ENCODE assay signal across 16 cellular contexts in the genomic region with DNA sequence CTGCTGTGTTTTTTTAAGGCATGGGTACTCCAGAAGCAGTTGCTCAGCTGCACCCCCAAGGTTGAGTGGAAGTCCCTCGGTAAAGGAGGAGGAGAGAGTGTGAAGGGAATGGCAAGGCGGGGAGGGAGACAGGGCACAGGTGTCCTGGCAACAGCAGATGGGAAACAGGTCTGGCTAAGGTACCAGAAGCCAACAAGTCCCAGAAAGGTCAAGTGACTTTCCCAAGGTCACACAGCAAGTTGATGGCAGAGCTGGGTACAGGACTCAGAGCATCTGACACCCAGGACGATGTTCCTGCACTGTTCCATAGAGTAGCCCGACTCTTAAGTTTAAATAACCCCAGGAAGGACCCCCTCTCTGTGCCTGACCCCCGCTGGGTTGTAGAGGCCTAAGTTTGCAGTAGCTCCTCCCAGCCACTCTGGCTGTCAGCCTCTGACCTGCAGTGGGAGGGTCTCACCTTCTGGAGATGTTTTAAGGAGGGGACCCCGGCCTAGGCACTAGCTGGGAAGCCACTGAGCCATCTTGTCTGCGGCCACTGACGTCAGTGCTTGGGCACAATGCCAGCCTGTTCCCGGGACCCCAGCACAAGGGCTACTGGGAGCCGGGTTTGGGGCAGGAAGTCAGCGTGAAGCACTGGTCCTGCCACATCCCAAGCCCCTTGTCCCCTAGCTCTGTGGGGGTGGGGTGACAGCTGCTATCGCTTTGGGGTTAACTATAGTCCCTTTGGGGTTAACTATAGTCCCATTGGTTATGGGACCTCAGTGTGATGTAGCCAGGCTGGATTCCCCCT. TPM values are rescaled to one million over a fixed set of nuclear protein-coding genes. Genes with fewer than 3 reads are reported as not detected.
DNase-seq lines count a peak whose midpoint lies in the region; ATAC-seq and TF ChIP-seq lines count a peak whose summit lies in the region.
"Had no signal": no experiment of that assay in that cellular context is flagged by ENCODE, and none has a peak within 500 bp of the region (broad histone marks: within the 10 kb centered on the region; RNA-seq: fewer than 3 reads in every experiment).

No MANE protein-coding gene starts in this region.

- peaks cover 58% of the 10 kb centered on the region for H3K36me3 Mint-ChIP-seq in activated CD4-positive, alpha-beta T cell treated with anti-CD3 and anti-CD28 coated beads for 36 hours (ENCODE audit: low read depth)
- H3K36me3 Mint-ChIP-seq in brain (no peaks in the 10 kb centered on the region), endodermal cell (ENCODE audit: low read depth) (peaks cover 11% of the 10 kb centered on the region)

- intact Hi-C loops in activated CD4-positive, alpha-beta T cell treated with anti-CD3 and anti-CD28 coated beads for 36 hours (cut with DNase I, micrococcal nuclease) = loop anchor here in 1 of 2 experiments (1.0 kb wide), 1 partner anchor 21 kb away; no protein-coding TSS in a partner anchor
- intact Hi-C loops in IMR-90 (cut with micrococcal nuclease) = no loop called here

- in situ Hi-C loops in IMR-90 (cut with MboI; ENCODE audit: low sequenced_read_pairs) = no loop called here

- peak overlapping the region; percentile 13 for H3K4ac ChIP-seq in IMR-90 (ENCODE audit: low read depth, low read length)
- peak overlapping the region; percentile 2 for H3K4ac ChIP-seq in trophoblast cell (ENCODE audit: low read depth, low read length)

- H3K14ac ChIP-seq in IMR-90 (replicated peaks; ENCODE audit: low read depth, low read length) (no peak overlapping the region), trophoblast cell (ENCODE audit: low read length) (no peak overlapping the region)

- no peak for TF ChIP-seq POLR2A in IMR-90 (IDR thresholded peaks at IDR 0.05; ENCODE audit: low read depth, low read length)

- CTCF ChIA-PET in activated CD4-positive, alpha-beta T cell treated with anti-CD3 and anti-CD28 coated beads for 36 hours (lab: Charles Lee) = interaction anchor here (0.6 to 22.1 kb wide), 11 partner anchors 13 to 745 kb away, joined by 3 to 743 read pairs (median 4); a partner anchor contains a TSS
- CTCF ChIA-PET in IMR-90 (lab: Yijun Ruan, JAX) = interaction anchor here (0.6 to 0.8 kb wide), 3 partner anchors 9 to 123 kb away, joined by 3 to 6 read pairs (median 3); no protein-coding TSS in a partner anchor

- no peak overlapping the region for H2BK5ac ChIP-seq in IMR-90 (ENCODE audit: low read depth, low read length, poor library complexity, severe bottlenecking)
- H2BK5ac ChIP-seq in trophoblast cell (ENCODE audit: low read depth, low read length, poor library complexity) = no peak overlapping the region

- H2AK9ac ChIP-seq in IMR-90 (replicated peaks; ENCODE audit: low read depth, low read length, poor library complexity) = no peak overlapping the region

- DNase-seq in activated CD4-positive, alpha-beta T cell treated with anti-CD3 and anti-CD28 coated beads for 36 hours = no peak
- no peak for DNase-seq in activated CD4-positive, alpha-beta T cell treated with anti-CD3 and anti-CD28 coated beads, Interleukin-2, amount 50 U/mL, for 4 hours
- no peak for DNase-seq in IMR-90
- no peak for DNase-seq in trophoblast cell
- DNase-seq in NCI-H345 (lab: John Stamatoyannopoulos, UW) = no peak
- no peak for DNase-seq in endodermal cell
- DNase-seq in DMS153 (lab: John Stamatoyannopoulos, UW) = no peak
- DNase-seq: DND-41, hippocampal formation, mesendoderm, NCI-H2171, PC-9 had no signal

- peaks cover 36% of the 10 kb centered on the region for H3K9me1 ChIP-seq in IMR-90 (ENCODE audit: insufficient read depth, low read length)

- H3K27me3 ChIP-seq in IMR-90 (ENCODE audit: control insufficient read depth, insufficient read depth, low read length) = no peaks in the 10 kb centered on the region
- H3K27me3 ChIP-seq in trophoblast cell (ENCODE audit: insufficient read depth, low read length) = no peaks in the 10 kb centered on the region
- no peaks in the 10 kb centered on the region for H3K27me3 ChIP-seq in endodermal cell (ENCODE audit: control insufficient read depth, insufficient read depth, low read length, poor library complexity, severe bottlenecking)

- H3K4me1 Mint-ChIP-seq in activated CD4-positive, alpha-beta T cell treated with anti-CD3 and anti-CD28 coated beads for 36 hours = peaks cover 87% of the 10 kb centered on the region
- H3K4me1 Mint-ChIP-seq in brain (peaks cover 69% of the 10 kb centered on the region), endodermal cell (peaks cover 14% of the 10 kb centered on the region)

- no peak overlapping the region for H3K27ac ChIP-seq in IMR-90 (ENCODE audit: insufficient read depth, low read length)
- H3K27ac ChIP-seq in trophoblast cell (ENCODE audit: low read depth, low read length) = no peak overlapping the region
- no peak overlapping the region for H3K27ac ChIP-seq in endodermal cell (ENCODE audit: low read depth, low read length)
- H3K27ac ChIP-seq: A549, KMS-11, PC-9 had no signal

- POLR2A ChIA-PET in activated CD4-positive, alpha-beta T cell treated with anti-CD3 and anti-CD28 coated beads for 36 hours (lab: Charles Lee) = interaction anchor here (0.6 to 3.2 kb wide), 4 partner anchors 9 to 91 kb away, joined by 5 to 26 read pairs (median 12); a partner anchor contains a TSS
- POLR2A ChIA-PET in IMR-90 (lab: Charles Lee; ENCODE audit: unreplicated experiment) = no interaction called here

- no peak overlapping the region for H4K12ac ChIP-seq in trophoblast cell (ENCODE audit: low read depth, low read length)

- no peaks in the 10 kb centered on the region for H3K9me3 Mint-ChIP-seq in activated CD4-positive, alpha-beta T cell treated with anti-CD3 and anti-CD28 coated beads for 36 hours (ENCODE audit: low read depth)
- no peaks in the 10 kb centered on the region for H3K9me3 Mint-ChIP-seq in brain
- H3K9me3 Mint-ChIP-seq in endodermal cell = no peaks in the 10 kb centered on the region

- H3K9me3 ChIP-seq in IMR-90 (ENCODE audit: control insufficient read depth, insufficient read depth, low read length) (no peaks in the 10 kb centered on the region), trophoblast cell (ENCODE audit: insufficient read depth, low read depth, low read length) (peaks cover 1% of the 10 kb centered on the region), endodermal cell (ENCODE audit: control insufficient read depth, low read length) (no peaks in the 10 kb centered on the region)
- H3K9me3 ChIP-seq: A549 had no signal

- H3K27ac Mint-ChIP-seq in activated CD4-positive, alpha-beta T cell treated with anti-CD3 and anti-CD28 coated beads for 36 hours = peak overlapping the region; percentile 88
- H3K27ac Mint-ChIP-seq in brain (peak overlapping the region; percentile 1 to 75 (median 38)), endodermal cell (no peak overlapping the region)

- no TSS peak for BruUV-seq in IMR-90 (replicated peaks; lab: Mats Ljungman, UMichigan)

- TF ChIP-seq CTCF in IMR-90 (conservative IDR thresholded peaks at IDR 0.05; ENCODE audit: low read depth, low read length) (no peak), brain (conservative IDR thresholded peaks at IDR 0.05) (no peak), endodermal cell (conservative IDR thresholded peaks at IDR 0.05) (no peak)

- TF ChIP-seq RAD21 in IMR-90 (IDR thresholded peaks at IDR 0.05; ENCODE audit: low read length) = no peak

- H2BK12ac ChIP-seq in trophoblast cell (ENCODE audit: low read length) = no peak overlapping the region

- H2AK5ac ChIP-seq in IMR-90 (ENCODE audit: low read depth, low read length) (no peak overlapping the region), trophoblast cell (ENCODE audit: low read length) (no peak overlapping the region)

- no peaks in the 10 kb centered on the region for H3K79me2 ChIP-seq in trophoblast cell (ENCODE audit: control insufficient read depth, insufficient read depth, low read length, poor library complexity)

- no peak overlapping the region for H4K5ac ChIP-seq in IMR-90 (ENCODE audit: low read depth, low read length)

- ATAC-seq in activated CD4-positive, alpha-beta T cell treated with anti-CD3 and anti-CD28 coated beads for 36 hours = no peak
- ATAC-seq in IMR-90 (ENCODE audit: low read depth) = no peak
- ATAC-seq: A549, sciatic nerve had no signal

- H3K4me3 ChIP-seq in IMR-90 (ENCODE audit: insufficient read depth, low read depth, low read length) (no peak overlapping the region), trophoblast cell (ENCODE audit: low read depth, low read length) (no peak overlapping the region), endodermal cell (ENCODE audit: low read length) (no peak overlapping the region)
- H3K4me3 ChIP-seq: A549, PC-9 had no signal

- WGBS in IMR-90 (ENCODE audit: extremely low coverage in 2 of 2, insufficient read length in 1 of 2), 2 experiments = 62% methylated on average over 5 of the region's 12 CpGs; no CpG with 5 or more reads in 1 of the 2 experiments
- WGBS in trophoblast cell (ENCODE audit: extremely low coverage, insufficient coverage, insufficient read length) = no CpG with 5 or more reads among the region's 12 CpGs
- 91 to 92% methylated on average over 10 to 12 of the region's 12 CpGs for WGBS in endodermal cell (ENCODE audit: insufficient coverage in 1 of 2, insufficient read length in 1 of 2), 2 experiments

- H3K4me2 ChIP-seq in IMR-90 (ENCODE audit: low read depth, low read length) = no peak overlapping the region
- H3K4me2 ChIP-seq in trophoblast cell (ENCODE audit: low read length) = no peak overlapping the region
- H3K4me2 ChIP-seq: A549, KMS-11, PC-9 had no signal

- no peak overlapping the region for H4K8ac ChIP-seq in IMR-90 (ENCODE audit: low read depth in 2 of 2, low read length in 2 of 2)
- no peak overlapping the region for H4K8ac ChIP-seq in trophoblast cell (ENCODE audit: low read depth, low read length)

- H3K23ac ChIP-seq in IMR-90 (ENCODE audit: low read depth, low read length) = peak overlapping the region; percentile 71; the same call in 1 of the 2 replicates
- no peak overlapping the region for H3K23ac ChIP-seq in trophoblast cell (ENCODE audit: low read length)

- H3K36me3 ChIP-seq in IMR-90 (ENCODE audit: control insufficient read depth, insufficient read depth, low read length) = peaks cover 2% of the 10 kb centered on the region; the same call in 1 of the 2 replicates
- H3K36me3 ChIP-seq in trophoblast cell (ENCODE audit: control insufficient read depth in 1 of 2, insufficient read depth in 2 of 2, low read length in 2 of 2) = peaks cover 3 to 4% of the 10 kb centered on the region in 2 experiments
- H3K36me3 ChIP-seq in endodermal cell (ENCODE audit: control insufficient read depth, insufficient read depth, low read length) = peaks cover 8% of the 10 kb centered on the region

- H3K27me3 Mint-ChIP-seq in activated CD4-positive, alpha-beta T cell treated with anti-CD3 and anti-CD28 coated beads for 36 hours = no peaks in the 10 kb centered on the region
- H3K27me3 Mint-ChIP-seq in brain = peaks cover 4% of the 10 kb centered on the region
- H3K27me3 Mint-ChIP-seq in endodermal cell (ENCODE audit: insufficient read depth) = no peaks in the 10 kb centered on the region

- no peak overlapping the region for H3K56ac ChIP-seq in IMR-90 (ENCODE audit: extremely low read depth, insufficient read depth, low read length)

- dilution Hi-C loops in IMR-90 (cut with HindIII; ENCODE audit: low sequenced_read_pairs, unreplicated experiment) = no loop called here

- H2AFZ ChIP-seq in IMR-90 (replicated peaks; ENCODE audit: low read length, poor library complexity) = no peak overlapping the region
- no peak overlapping the region for H2AFZ ChIP-seq in trophoblast cell (ENCODE audit: insufficient read depth, low read length, poor library complexity)
- H2AFZ ChIP-seq: PC-9 had no signal

- H2BK15ac ChIP-seq in IMR-90 (ENCODE audit: low read depth, low read length) = no peak overlapping the region

- H3K9ac ChIP-seq in IMR-90 (ENCODE audit: low read depth, low read length) (no peak overlapping the region), trophoblast cell (ENCODE audit: low read length) (no peak overlapping the region), endodermal cell (ENCODE audit: extremely low read depth, low read length, poor library complexity, severe bottlenecking) (no peak overlapping the region)
- H3K9ac ChIP-seq: KMS-11 had no signal

- no peak overlapping the region for H2BK20ac ChIP-seq in IMR-90 (ENCODE audit: low read depth, low read length)

- H4K91ac ChIP-seq in IMR-90 (ENCODE audit: insufficient read depth, low read depth, low read length) (no peak overlapping the region), trophoblast cell (ENCODE audit: low read depth, low read length) (no peak overlapping the region)

- H3K79me1 ChIP-seq in IMR-90 (ENCODE audit: low read depth in 1 of 2, low read length in 2 of 2) (peaks cover 19 to 88% of the 10 kb centered on the region in 2 experiments), trophoblast cell (ENCODE audit: low read length) (no peaks in the 10 kb centered on the region)

- H3K4me1 ChIP-seq in IMR-90 (ENCODE audit: control insufficient read depth, insufficient read depth, low read length) (peaks cover 23% of the 10 kb centered on the region), trophoblast cell (ENCODE audit: control insufficient read depth in 1 of 2, insufficient read depth in 2 of 2, low read length in 2 of 2) (peaks cover 3 to 8% of the 10 kb centered on the region in 2 experiments), endodermal cell (ENCODE audit: control insufficient read depth, insufficient read depth, low read length) (no peaks in the 10 kb centered on the region)

- peak overlapping the region; percentile 89 for H3K4me3 Mint-ChIP-seq in activated CD4-positive, alpha-beta T cell treated with anti-CD3 and anti-CD28 coated beads for 36 hours
- H3K4me3 Mint-ChIP-seq in brain = no peak overlapping the region
- H3K4me3 Mint-ChIP-seq in endodermal cell = no peak overlapping the region

- H4K20me1 ChIP-seq in IMR-90 (ENCODE audit: insufficient read depth, low read length) = peaks cover 92% of the 10 kb centered on the region

- H2BK120ac ChIP-seq in IMR-90 (ENCODE audit: low read depth, low read length) (no peak overlapping the region), trophoblast cell (ENCODE audit: insufficient read depth, low read length, poor library complexity) (no peak overlapping the region)

- no peak overlapping the region for H3K18ac ChIP-seq in IMR-90 (ENCODE audit: low read depth, low read length)
- H3K18ac ChIP-seq in trophoblast cell (ENCODE audit: low read length) = no peak overlapping the region

RNA-seq across cellular contexts. Expression of a gene that starts 10.5 kb away (rescaled TPM):
- 100 to 1,000 TPM; 229 to 272 TPM for total RNA-seq in activated CD4-positive, alpha-beta T cell treated with anti-CD3 and anti-CD28 coated beads for 36 hours
- total RNA-seq in IMR-90 (2012; rRNA removed) = 10.8 and 13.6 TPM in 2 replicates
- polyA plus RNA-seq in IMR-90 (2012; rRNA removed) = 42.5 and 54.0 TPM in 2 replicates
- 33.3 and 58.6 TPM in 2 replicates for polyA plus RNA-seq in IMR-90 (2012; cell fraction: cytosol; rRNA removed)
- polyA plus RNA-seq in IMR-90 (2012; cell fraction: nucleus; rRNA removed; ENCODE audit: low replicate concordance) = 97.3 and 182 TPM in 2 replicates
- 66.2 TPM for polyA plus RNA-seq in brain (ENCODE audit: insufficient read depth, low read depth, low replicate concordance)
- 25.3 and 25.5 TPM in 2 replicates for polyA plus RNA-seq in trophoblast cell (2013)
- total RNA-seq in endodermal cell = 10 to 100 TPM; 64.3 to 68.5 TPM
- polyA plus RNA-seq in endodermal cell (2013, experiment 1 of 2) = 47.2 TPM
- polyA plus RNA-seq in endodermal cell (2013, experiment 2 of 2) = 45.1 TPM

RNA-seq across cellular contexts. Expression of a gene that starts 20.2 kb away (rescaled TPM):
- under 1 TPM in 1 of 2 experiments, not detected in 1; 0.25 TPM for total RNA-seq in activated CD4-positive, alpha-beta T cell treated with anti-CD3 and anti-CD28 coated beads for 36 hours
- total RNA-seq in IMR-90 (2012; rRNA removed) (not detected in 2 replicates), endodermal cell (not detected)
- polyA plus RNA-seq in IMR-90 (2012; rRNA removed) (not detected in 2 replicates), brain (ENCODE audit: insufficient read depth, low read depth, low replicate concordance) (not detected)
- not detected in 2 replicates for polyA plus RNA-seq in IMR-90 (2012; cell fraction: cytosol; rRNA removed)
- polyA plus RNA-seq in IMR-90 (2012; cell fraction: nucleus; rRNA removed; ENCODE audit: low replicate concordance) = 0.09 and 0.30 TPM in 2 replicates
- not detected in 2 replicates for polyA plus RNA-seq in trophoblast cell (2013)
- not detected for polyA plus RNA-seq in endodermal cell (2013, experiment 1 of 2)
- not detected for polyA plus RNA-seq in endodermal cell (2013, experiment 2 of 2)
- total RNA-seq: PC-9, sciatic nerve had no signal
- polyA plus RNA-seq: A549 had no signal

RNA-seq across cellular contexts. Expression of a gene that starts 34.0 kb away (rescaled TPM):
- total RNA-seq in activated CD4-positive, alpha-beta T cell treated with anti-CD3 and anti-CD28 coated beads for 36 hours = under 1 TPM in 1 of 2 experiments, not detected in 1; 0.11 TPM
- not detected in 2 replicates for total RNA-seq in IMR-90 (2012; rRNA removed)
- polyA plus RNA-seq in IMR-90 (2012; rRNA removed) = not detected in 2 replicates
- polyA plus RNA-seq in IMR-90 (2012; cell fraction: cytosol; rRNA removed) = not detected in 2 replicates
- polyA plus RNA-seq in IMR-90 (2012; cell fraction: nucleus; rRNA removed; ENCODE audit: low replicate concordance) = 0.12 and 0.24 TPM in 2 replicates
- polyA plus RNA-seq in brain (ENCODE audit: insufficient read depth, low read depth, low replicate concordance) = 2.1 TPM
- 0.03 TPM in 2 replicates for polyA plus RNA-seq in trophoblast cell (2013)
- total RNA-seq in endodermal cell = not detected
- polyA plus RNA-seq in endodermal cell (2013, experiment 1 of 2) = 0.25 TPM
- polyA plus RNA-seq in endodermal cell (2013, experiment 2 of 2) = 0.17 TPM
- total RNA-seq: PC-9, sciatic nerve had no signal
- polyA plus RNA-seq: A549 had no signal

RNA-seq across cellular contexts. Expression of a gene that starts 43.8 kb away (rescaled TPM):
- total RNA-seq in activated CD4-positive, alpha-beta T cell treated with anti-CD3 and anti-CD28 coated beads for 36 hours = not detected
- total RNA-seq in IMR-90 (2012; rRNA removed) = not detected in 2 replicates
- polyA plus RNA-seq in IMR-90 (2012; rRNA removed) = not detected in 2 replicates
- polyA plus RNA-seq in IMR-90 (2012; cell fraction: cytosol; rRNA removed) = not detected in 2 replicates
- not detected in 2 replicates for polyA plus RNA-seq in IMR-90 (2012; cell fraction: nucleus; rRNA removed; ENCODE audit: low replicate concordance)
- not detected for polyA plus RNA-seq in brain (ENCODE audit: insufficient read depth, low read depth, low replicate concordance)
- polyA plus RNA-seq in trophoblast cell (2013) = not detected in 2 replicates
- total RNA-seq in endodermal cell = not detected
- not detected for polyA plus RNA-seq in endodermal cell (2013, experiment 1 of 2)
- not detected for polyA plus RNA-seq in endodermal cell (2013, experiment 2 of 2)
- total RNA-seq: PC-9, sciatic nerve had no signal
- polyA plus RNA-seq: A549 had no signal

RNA-seq across cellular contexts. Expression of a gene that starts 50.5 kb away (rescaled TPM):
- 10 to 100 TPM; 40.3 to 45.2 TPM for total RNA-seq in activated CD4-positive, alpha-beta T cell treated with anti-CD3 and anti-CD28 coated beads for 36 hours
- 8.6 and 11.8 TPM in 2 replicates for total RNA-seq in IMR-90 (2012; rRNA removed)
- polyA plus RNA-seq in IMR-90 (2012; rRNA removed) = 22.7 and 24.7 TPM in 2 replicates
- 10.2 and 12.4 TPM in 2 replicates for polyA plus RNA-seq in IMR-90 (2012; cell fraction: cytosol; rRNA removed)
- 160 and 201 TPM in 2 replicates for polyA plus RNA-seq in IMR-90 (2012; cell fraction: nucleus; rRNA removed; ENCODE audit: low replicate concordance)
- 25.2 TPM for polyA plus RNA-seq in brain (ENCODE audit: insufficient read depth, low read depth, low replicate concordance)
- polyA plus RNA-seq in trophoblast cell (2013) = 9.3 and 10.1 TPM in 2 replicates
- 10 to 100 TPM; 33.9 to 36.2 TPM for total RNA-seq in endodermal cell
- 49.9 TPM for polyA plus RNA-seq in endodermal cell (2013, experiment 1 of 2)
- 32.5 TPM for polyA plus RNA-seq in endodermal cell (2013, experiment 2 of 2)
